ENCODE assay signal across 8 cellular contexts in the genomic region with DNA sequence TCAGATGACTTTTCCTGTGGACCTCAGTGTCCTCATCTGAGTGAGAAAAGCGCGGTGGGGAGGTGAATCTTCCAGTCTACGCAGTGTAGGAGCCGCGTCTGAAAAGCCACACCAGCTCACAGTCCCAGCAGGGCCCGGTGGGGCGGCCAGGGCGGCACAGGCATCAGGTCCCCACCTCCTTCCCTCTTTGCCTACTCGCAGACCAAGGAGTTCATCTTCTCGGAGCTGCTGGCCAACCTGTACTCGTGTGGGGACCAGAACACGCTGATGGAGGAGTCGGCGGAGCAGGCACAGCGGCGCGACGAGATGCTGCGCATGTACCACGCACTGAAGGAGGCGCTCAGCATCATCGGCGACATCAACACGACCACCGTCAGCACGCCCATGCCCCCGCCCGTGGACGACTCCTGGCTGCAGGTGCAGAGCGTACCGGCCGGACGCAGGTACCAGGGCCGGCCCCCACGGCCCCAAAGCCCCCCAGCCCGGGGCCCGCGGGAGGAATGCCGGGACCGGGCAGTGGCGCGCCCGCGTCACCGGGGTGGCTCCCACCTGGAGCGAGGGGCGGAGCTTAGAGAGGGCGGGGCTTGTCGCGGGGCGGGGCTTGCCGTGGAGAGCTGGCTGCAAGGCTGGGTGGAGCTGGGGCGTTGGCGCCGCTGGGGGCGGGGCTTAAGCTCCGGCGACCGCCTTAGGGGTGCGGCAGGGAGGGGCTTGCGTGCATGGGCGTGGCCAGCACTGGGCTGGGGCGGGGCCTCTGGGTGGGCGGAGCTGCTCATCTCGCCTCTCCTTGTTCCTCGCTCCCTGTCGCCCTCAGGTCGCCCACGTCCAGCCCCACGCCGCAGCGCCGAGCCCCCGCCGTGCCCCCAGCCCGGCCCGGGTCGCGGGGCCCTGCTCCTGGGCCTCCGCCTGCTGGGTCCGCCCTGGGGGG. TPM values are rescaled to one million over a fixed set of nuclear protein-coding genes. Genes with fewer than 3 reads are reported as not detected.
A peak's percentile ranks its signal among the peaks of the same experiment; 100 is the strongest.
DNase-seq lines count a peak whose midpoint lies in the region; ATAC-seq, FAIRE-seq and TF ChIP-seq lines count a peak whose summit lies in the region.

No MANE protein-coding gene starts in this region.

- no peaks in the 10 kb centered on the region for H3K79me2 ChIP-seq in HepG2 (ENCODE audit: insufficient read depth, low read length)

- no peak for TF ChIP-seq CTCF in HepG2 (CRISPR knock-in tag; IDR thresholded peaks at IDR 0.05)

- CTCF ChIA-PET in HepG2 (lab: Yijun Ruan, JAX; ENCODE audit: low intra/inter-chr PET ratio, low total read pairs), result no interaction called here

- no peak overlapping the region for H2AFZ ChIP-seq in HepG2 (ENCODE audit: low read length)

- FAIRE-seq in HepG2 (lab: Jason Lieb, UNC), result no peak

- POLR2A ChIA-PET in HepG2 (lab: Yijun Ruan, JAX), result interaction anchor here (0.9 to 1.1 kb wide), 2 partner anchors 26 to 54 kb away, joined by 3 to 4 read pairs; a partner anchor contains a TSS

- H3K9me3 Mint-ChIP-seq in dendritic cell treated with granulocyte-macrophage colony-stimulating factor and Interleukin-4, amounts not matched to agents 40 ng/mL and 50 ng/mL, for 4 days, result no peaks in the 10 kb centered on the region

- intact Hi-C loops in dendritic cell treated with granulocyte-macrophage colony-stimulating factor and Interleukin-4, amounts not matched to agents 40 ng/mL and 50 ng/mL, for 4 days (cut with micrococcal nuclease), result no loop called here
- intact Hi-C loops in HepG2 (cut with micrococcal nuclease; ENCODE audit: unreplicated experiment), result no loop called here

- no peak overlapping the region for H3K9ac ChIP-seq in HepG2 (ENCODE audit: insufficient read depth, low read depth, low read length)

- H3K4me3 ChIP-seq in GM08714 (ENCODE audit: low read length) (peak overlapping the region; percentile 37; the same call in 1 of the 2 replicates), H7 (ENCODE audit: insufficient read depth, low read depth, low read length) (peak overlapping the region; percentile 58), HepG2 (replicated peaks in 1 of 3; ENCODE audit: insufficient read depth in 1 of 3, low read depth in 2 of 3, low read length in 3 of 3) (no peak overlapping the region)

- peaks cover 35% of the 10 kb centered on the region for H3K27me3 Mint-ChIP-seq in dendritic cell treated with granulocyte-macrophage colony-stimulating factor and Interleukin-4, amounts not matched to agents 40 ng/mL and 50 ng/mL, for 4 days

- no peaks in the 10 kb centered on the region for H4K20me1 ChIP-seq in HepG2 (ENCODE audit: insufficient read depth, low read length)

- no peak for ATAC-seq in HepG2

- H3K4me1 Mint-ChIP-seq in dendritic cell treated with granulocyte-macrophage colony-stimulating factor and Interleukin-4, amounts not matched to agents 40 ng/mL and 50 ng/mL, for 4 days (ENCODE audit: low read depth), result peaks cover 39% of the 10 kb centered on the region

- no peak for TF ChIP-seq POLR2A in HepG2 (IDR thresholded peaks at IDR 0.05; ENCODE audit: insufficient read depth in 1 of 2, low read depth in 2 of 2, low read length in 2 of 2)

- H3K27ac Mint-ChIP-seq in dendritic cell treated with granulocyte-macrophage colony-stimulating factor and Interleukin-4, amounts not matched to agents 40 ng/mL and 50 ng/mL, for 4 days, result no peak overlapping the region

- 87% methylated on average over 34 of the region's 81 CpGs for WGBS in HepG2 (ENCODE audit: low lambda C conversion rate)

- H3K36me3 ChIP-seq in H7 (replicated peaks; ENCODE audit: control insufficient read depth, insufficient read depth, low read length), result peaks cover 5% of the 10 kb centered on the region
- no peaks in the 10 kb centered on the region for H3K36me3 ChIP-seq in HepG2 (replicated peaks in 1 of 2; ENCODE audit: control insufficient read depth in 1 of 2, insufficient read depth in 2 of 2, low read length in 2 of 2)

- no peaks in the 10 kb centered on the region for H3K9me3 ChIP-seq in HepG2 (ENCODE audit: low read length)

- H3K27me3 ChIP-seq in H7 (ENCODE audit: control insufficient read depth, insufficient read depth, low read length) (no peaks in the 10 kb centered on the region), HepG2 (ENCODE audit: control insufficient read depth in 1 of 2, insufficient read depth in 2 of 2, low read length in 2 of 2) (no peaks in the 10 kb centered on the region; a peak in 1 of 5 replicates)

- in situ Hi-C loops in HepG2 (cut with HindIII; ENCODE audit: extremely low pct_ligation_motif_present, low pct_unique_long_range_greater_than_20kb), result no loop called here

- TF ChIP-seq EP300 in HepG2 (IDR thresholded peaks at IDR 0.05; ENCODE audit: low read depth in 2 of 2, low read length in 2 of 2) (no peak), HepG2 (CRISPR knock-in tag; IDR thresholded peaks at IDR 0.05; ENCODE audit: borderline replicate concordance) (no peak)

- peak overlapping the region; percentile 30 for H3K4me3 Mint-ChIP-seq in dendritic cell treated with granulocyte-macrophage colony-stimulating factor and Interleukin-4, amounts not matched to agents 40 ng/mL and 50 ng/mL, for 4 days

- no TSS peak for BruUV-seq in HepG2 (replicated peaks; lab: Mats Ljungman, UMichigan)

- no peak overlapping the region for H3K4me2 ChIP-seq in HepG2 (ENCODE audit: low read depth, low read length)

- H3K36me3 Mint-ChIP-seq in dendritic cell treated with granulocyte-macrophage colony-stimulating factor and Interleukin-4, amounts not matched to agents 40 ng/mL and 50 ng/mL, for 4 days (ENCODE audit: low read depth), result peaks cover 47% of the 10 kb centered on the region

- no peak for TF ChIP-seq RAD21 in HepG2 (CRISPR knock-in tag; IDR thresholded peaks at IDR 0.05)

- peak; percentile 76 for DNase-seq in H7
- peak; percentile 68 for DNase-seq in NCI-H1105 treated with DMSO at 0.1 percent for 48 hours (lab: John Stamatoyannopoulos, UW)
- DNase-seq in activated CD4-positive, alpha-beta T cell treated with anti-CD3 and anti-CD28 coated beads, Interleukin-2, amount 50 U/mL, for 4 hours, result peak; percentile 97 to 98
- DNase-seq in HepG2 (ENCODE audit: low spot score), result no peak
- peak; percentile 97 for DNase-seq in stimulated activated CD8-positive, alpha-beta memory T cell treated with anti-CD3 and anti-CD28 coated beads, Interleukin-12 subunit alpha, Interleukin-12 subunit beta, amount 100 ng/mL, for 1 hour (ENCODE audit: low read depth)
- no peak for DNase-seq in NCI-H510A (lab: John Stamatoyannopoulos, UW)

- H3K27ac ChIP-seq in HepG2 (ENCODE audit: extremely low read length, insufficient read depth, low read length), result no peak overlapping the region

- peaks cover 44% of the 10 kb centered on the region for H3K4me1 ChIP-seq in HepG2 (ENCODE audit: insufficient read depth, low read length)

RNA-seq across cellular contexts. Expression of a gene that starts 25.6 kb away (rescaled TPM):
- 34.4 and 48.7 TPM in 2 replicates for total RNA-seq in H7 (2014; rRNA removed; shearing (Covaris generic))
- total RNA-seq in HepG2 (2016; rRNA removed; fragmentation: Illumina TruSeq; extraction: Trizol), result 35.4 and 45.8 TPM in 2 replicates
- 6.4 and 8.4 TPM in 2 replicates for total RNA-seq in HepG2 (2016; cell fraction: cytosol; rRNA removed; fragmentation: Illumina TruSeq; extraction: Trizol; ENCODE audit: low read depth)
- total RNA-seq in HepG2 (2016; cell fraction: insoluble cytoplasmic fraction; rRNA removed; fragmentation: Illumina TruSeq; extraction: Trizol), result 31.1 and 49.9 TPM in 2 replicates
- total RNA-seq in HepG2 (2016; cell fraction: membrane; rRNA removed; fragmentation: Illumina TruSeq; extraction: Trizol), result 10.9 and 13.1 TPM in 2 replicates
- total RNA-seq in HepG2 (2016; cell fraction: nucleus; rRNA removed; fragmentation: Illumina TruSeq; extraction: Trizol), result 42.8 and 46.0 TPM in 2 replicates
- polyA plus RNA-seq in HepG2 (2011; rRNA removed), result 43.0 and 45.3 TPM in 2 replicates
- polyA plus RNA-seq in HepG2 (2011; cell fraction: cytosol; rRNA removed), result 21.2 and 23.8 TPM in 2 replicates
- polyA plus RNA-seq in HepG2 (2011; cell fraction: nucleus; rRNA removed), result 61.8 and 75.6 TPM in 2 replicates
- polyA plus RNA-seq in HepG2 (2012), result 38.1 and 47.2 TPM in 2 replicates
- polyA plus RNA-seq in HepG2 (2016; cell fraction: cytosol; fragmentation: Illumina TruSeq; extraction: Trizol; ENCODE audit: low read depth), result 2.0 and 2.7 TPM in 2 replicates
- 30.5 and 39.7 TPM in 2 replicates for polyA plus RNA-seq in HepG2 (2016; cell fraction: insoluble cytoplasmic fraction; fragmentation: Illumina TruSeq; extraction: Trizol; ENCODE audit: low read depth)
- 4.6 and 5.4 TPM in 2 replicates for polyA plus RNA-seq in HepG2 (2016; cell fraction: membrane; fragmentation: Illumina TruSeq; extraction: Trizol; ENCODE audit: low read depth)
- 113 and 115 TPM in 2 replicates for polyA plus RNA-seq in HepG2 (2016; cell fraction: nucleus; fragmentation: Illumina TruSeq; extraction: Trizol; ENCODE audit: insufficient read depth, low read depth)
- 35.4 and 37.7 TPM in 2 replicates for polyA minus RNA-seq in HepG2 (2011; rRNA and poly(A)+ RNA removed; ENCODE audit: low replicate concordance)
- polyA minus RNA-seq in HepG2 (2011; cell fraction: cytosol; rRNA and poly(A)+ RNA removed), result 20.2 and 23.6 TPM in 2 replicates
- 62.4 and 64.2 TPM in 2 replicates for polyA minus RNA-seq in HepG2 (2011; cell fraction: nucleus; rRNA and poly(A)+ RNA removed)

RNA-seq across cellular contexts. Expression of a gene that starts 25.9 kb away (rescaled TPM):
- 36.3 and 53.3 TPM in 2 replicates for total RNA-seq in H7 (2014; rRNA removed; shearing (Covaris generic))
- total RNA-seq in HepG2 (2016; rRNA removed; fragmentation: Illumina TruSeq; extraction: Trizol), result 39.2 and 46.5 TPM in 2 replicates
- 10.4 and 11.6 TPM in 2 replicates for total RNA-seq in HepG2 (2016; cell fraction: cytosol; rRNA removed; fragmentation: Illumina TruSeq; extraction: Trizol; ENCODE audit: low read depth)
- total RNA-seq in HepG2 (2016; cell fraction: insoluble cytoplasmic fraction; rRNA removed; fragmentation: Illumina TruSeq; extraction: Trizol), result 42.5 and 47.8 TPM in 2 replicates
- 25.1 and 25.9 TPM in 2 replicates for total RNA-seq in HepG2 (2016; cell fraction: membrane; rRNA removed; fragmentation: Illumina TruSeq; extraction: Trizol)
- 15.1 and 18.1 TPM in 2 replicates for total RNA-seq in HepG2 (2016; cell fraction: nucleus; rRNA removed; fragmentation: Illumina TruSeq; extraction: Trizol)
- 41.0 and 48.7 TPM in 2 replicates for polyA plus RNA-seq in HepG2 (2011; rRNA removed)
- polyA plus RNA-seq in HepG2 (2011; cell fraction: cytosol; rRNA removed), result 45.9 and 57.9 TPM in 2 replicates
- polyA plus RNA-seq in HepG2 (2011; cell fraction: nucleus; rRNA removed), result 18.6 and 19.1 TPM in 2 replicates
- 22.3 and 22.7 TPM in 2 replicates for polyA plus RNA-seq in HepG2 (2012)
- polyA plus RNA-seq in HepG2 (2016; cell fraction: cytosol; fragmentation: Illumina TruSeq; extraction: Trizol; ENCODE audit: low read depth), result 16.0 and 21.0 TPM in 2 replicates
- 58.7 and 61.9 TPM in 2 replicates for polyA plus RNA-seq in HepG2 (2016; cell fraction: insoluble cytoplasmic fraction; fragmentation: Illumina TruSeq; extraction: Trizol; ENCODE audit: low read depth)
- polyA plus RNA-seq in HepG2 (2016; cell fraction: membrane; fragmentation: Illumina TruSeq; extraction: Trizol; ENCODE audit: low read depth), result 28.9 and 29.7 TPM in 2 replicates
- 30.7 and 35.4 TPM in 2 replicates for polyA plus RNA-seq in HepG2 (2016; cell fraction: nucleus; fragmentation: Illumina TruSeq; extraction: Trizol; ENCODE audit: insufficient read depth, low read depth)
- polyA minus RNA-seq in HepG2 (2011; rRNA and poly(A)+ RNA removed; ENCODE audit: low replicate concordance), result 15.4 and 63.7 TPM in 2 replicates
- 4.9 and 5.7 TPM in 2 replicates for polyA minus RNA-seq in HepG2 (2011; cell fraction: cytosol; rRNA and poly(A)+ RNA removed)
- polyA minus RNA-seq in HepG2 (2011; cell fraction: nucleus; rRNA and poly(A)+ RNA removed), result 6.8 and 9.6 TPM in 2 replicates

RNA-seq across cellular contexts. Expression of a gene that starts 47.0 kb away (rescaled TPM):
- 16.9 and 35.0 TPM in 2 replicates for total RNA-seq in H7 (2014; rRNA removed; shearing (Covaris generic))
- total RNA-seq in HepG2 (2016; rRNA removed; fragmentation: Illumina TruSeq; extraction: Trizol), result 0.13 and 0.15 TPM in 2 replicates
- total RNA-seq in HepG2 (2016; cell fraction: cytosol; rRNA removed; fragmentation: Illumina TruSeq; extraction: Trizol; ENCODE audit: low read depth), result 0.10 TPM in 1 of 2 replicates, not detected in the other
- total RNA-seq in HepG2 (2016; cell fraction: insoluble cytoplasmic fraction; rRNA removed; fragmentation: Illumina TruSeq; extraction: Trizol), result 0.15 TPM in 1 of 2 replicates, not detected in the other
- total RNA-seq in HepG2 (2016; cell fraction: membrane; rRNA removed; fragmentation: Illumina TruSeq; extraction: Trizol), result 0.21 TPM in 1 of 2 replicates, not detected in the other
- total RNA-seq in HepG2 (2016; cell fraction: nucleus; rRNA removed; fragmentation: Illumina TruSeq; extraction: Trizol), result 0.22 and 0.38 TPM in 2 replicates
- polyA plus RNA-seq in HepG2 (2011; rRNA removed), result 0.58 and 0.91 TPM in 2 replicates
- 0.10 and 0.23 TPM in 2 replicates for polyA plus RNA-seq in HepG2 (2011; cell fraction: cytosol; rRNA removed)
- 5.5 and 6.4 TPM in 2 replicates for polyA plus RNA-seq in HepG2 (2011; cell fraction: nucleus; rRNA removed)
- polyA plus RNA-seq in HepG2 (2012), result 1.1 and 1.8 TPM in 2 replicates
- 0.06 and 2.2 TPM in 2 replicates for polyA plus RNA-seq in HepG2 (2016; cell fraction: cytosol; fragmentation: Illumina TruSeq; extraction: Trizol; ENCODE audit: low read depth)
- polyA plus RNA-seq in HepG2 (2016; cell fraction: insoluble cytoplasmic fraction; fragmentation: Illumina TruSeq; extraction: Trizol; ENCODE audit: low read depth), result 0.17 and 0.45 TPM in 2 replicates
- 0.13 TPM in 1 of 2 replicates, not detected in the other for polyA plus RNA-seq in HepG2 (2016; cell fraction: membrane; fragmentation: Illumina TruSeq; extraction: Trizol; ENCODE audit: low read depth)
- polyA plus RNA-seq in HepG2 (2016; cell fraction: nucleus; fragmentation: Illumina TruSeq; extraction: Trizol; ENCODE audit: insufficient read depth, low read depth), result 0.47 and 1.9 TPM in 2 replicates
- 2.0 and 4.0 TPM in 2 replicates for polyA minus RNA-seq in HepG2 (2011; rRNA and poly(A)+ RNA removed; ENCODE audit: low replicate concordance)
- polyA minus RNA-seq in HepG2 (2011; cell fraction: cytosol; rRNA and poly(A)+ RNA removed), result 0.69 TPM in 1 of 2 replicates, not detected in the other
- polyA minus RNA-seq in HepG2 (2011; cell fraction: nucleus; rRNA and poly(A)+ RNA removed), result 5.0 and 6.2 TPM in 2 replicates

RNA-seq across cellular contexts. Expression of a gene that starts 58.8 kb away (rescaled TPM):
- 36.8 and 41.0 TPM in 2 replicates for total RNA-seq in H7 (2014; rRNA removed; shearing (Covaris generic))
- total RNA-seq in HepG2 (2016; rRNA removed; fragmentation: Illumina TruSeq; extraction: Trizol), result 25.8 and 30.6 TPM in 2 replicates
- total RNA-seq in HepG2 (2016; cell fraction: cytosol; rRNA removed; fragmentation: Illumina TruSeq; extraction: Trizol; ENCODE audit: low read depth), result 36.1 and 38.7 TPM in 2 replicates
- 18.6 and 29.5 TPM in 2 replicates for total RNA-seq in HepG2 (2016; cell fraction: insoluble cytoplasmic fraction; rRNA removed; fragmentation: Illumina TruSeq; extraction: Trizol)
- total RNA-seq in HepG2 (2016; cell fraction: membrane; rRNA removed; fragmentation: Illumina TruSeq; extraction: Trizol), result 57.5 and 63.8 TPM in 2 replicates
- 29.5 and 33.7 TPM in 2 replicates for total RNA-seq in HepG2 (2016; cell fraction: nucleus; rRNA removed; fragmentation: Illumina TruSeq; extraction: Trizol)
- 50.3 and 54.7 TPM in 2 replicates for polyA plus RNA-seq in HepG2 (2011; rRNA removed)
- polyA plus RNA-seq in HepG2 (2011; cell fraction: cytosol; rRNA removed), result 20.5 and 28.3 TPM in 2 replicates
- 114 and 121 TPM in 2 replicates for polyA plus RNA-seq in HepG2 (2011; cell fraction: nucleus; rRNA removed)
- polyA plus RNA-seq in HepG2 (2012), result 52.9 and 73.1 TPM in 2 replicates
- polyA plus RNA-seq in HepG2 (2016; cell fraction: cytosol; fragmentation: Illumina TruSeq; extraction: Trizol; ENCODE audit: low read depth), result 70.7 and 77.7 TPM in 2 replicates
- 39.9 and 54.4 TPM in 2 replicates for polyA plus RNA-seq in HepG2 (2016; cell fraction: insoluble cytoplasmic fraction; fragmentation: Illumina TruSeq; extraction: Trizol; ENCODE audit: low read depth)
- polyA plus RNA-seq in HepG2 (2016; cell fraction: membrane; fragmentation: Illumina TruSeq; extraction: Trizol; ENCODE audit: low read depth), result 97.4 and 105 TPM in 2 replicates
- 115 and 119 TPM in 2 replicates for polyA plus RNA-seq in HepG2 (2016; cell fraction: nucleus; fragmentation: Illumina TruSeq; extraction: Trizol; ENCODE audit: insufficient read depth, low read depth)
- polyA minus RNA-seq in HepG2 (2011; rRNA and poly(A)+ RNA removed; ENCODE audit: low replicate concordance), result 51.1 and 193 TPM in 2 replicates
- 20.0 and 26.1 TPM in 2 replicates for polyA minus RNA-seq in HepG2 (2011; cell fraction: cytosol; rRNA and poly(A)+ RNA removed)
- 18.0 and 23.8 TPM in 2 replicates for polyA minus RNA-seq in HepG2 (2011; cell fraction: nucleus; rRNA and poly(A)+ RNA removed)

Comparison
In these comparisons a context has a peak if more than half of its experiments do, and no peak if none do; other contexts are left out.
1. H3K4me3 ChIP-seq: peak in GM08714 (single experiment) and H7 (single experiment); none in HepG2 (0 of 3).
2. DNase-seq: peak in H7 (single experiment), NCI-H1105 treated with DMSO at 0.1 percent for 48 hours (single experiment), activated CD4-positive, alpha-beta T cell treated with anti-CD3 and anti-CD28 coated beads, Interleukin-2, amount 50 U/mL, for 4 hours (2 of 2) and stimulated activated CD8-positive, alpha-beta memory T cell treated with anti-CD3 and anti-CD28 coated beads, Interleukin-12 subunit alpha, Interleukin-12 subunit beta, amount 100 ng/mL, for 1 hour (single experiment); none in HepG2 (single experiment) and NCI-H510A (single experiment).
3. RNA of a gene that starts 47.0 kb away (total RNA-seq): 16.9 to 35.0 TPM in H7; 0.10 to 0.38 TPM in HepG2; every median in the first group is over 10 times any median in the second.